Comparison of ENCODE assay signal across 7 cellular contexts in genomic region chr14:23284654-23285529, GRCh38. TPM values are rescaled to one million over a fixed set of nuclear protein-coding genes. Genes with fewer than 3 reads are reported as not detected.
DNase-seq lines count a peak whose midpoint lies in the region; ATAC-seq, FAIRE-seq and TF ChIP-seq lines count a peak whose summit lies in the region.

No MANE protein-coding gene starts in this region.

- ATAC-seq in lung (ENCODE audit: insufficient read depth, low FRiP score) (no peak), HG02870 (IDR thresholded peaks at IDR 0.05; ENCODE audit: unreplicated experiment) (no peak)

- H3K27ac Mint-ChIP-seq in type B pancreatic cell = peak overlapping the region; percentile 83

- peak overlapping the region; percentile 77 for H3K4me3 ChIP-seq in lung

- H3K27me3 ChIP-seq in lung (ENCODE audit: control insufficient read depth, insufficient read depth) = no peaks in the 10 kb centered on the region

- 0 out of 2 replicates have a peak, but pooled peaks have one; percentile 10 for TF ChIP-seq POLR2A in GM12892 (IDR thresholded peaks at IDR 0.05; ENCODE audit: low read depth, low read length)

- FAIRE-seq in GM12892 (lab: Jason Lieb, UNC) = no peak

- H3K9me3 ChIP-seq in lung (ENCODE audit: control insufficient read depth in 2 of 2, insufficient read depth in 1 of 2, low read length in 1 of 2) = no peaks in the 10 kb centered on the region

- no peak for TF ChIP-seq CTCF in lung (IDR thresholded peaks at IDR 0.05; ENCODE audit: control extremely low read depth, extremely low read depth)
- TF ChIP-seq CTCF in type B pancreatic cell (conservative IDR thresholded peaks at IDR 0.05) = no peak

- H3K27me3 Mint-ChIP-seq in type B pancreatic cell = no peaks in the 10 kb centered on the region

- WGBS in lung, 2 donors = 26 to 27% methylated on average over 9 of the region's 9 CpGs

- H3K9me3 Mint-ChIP-seq in type B pancreatic cell = no peaks in the 10 kb centered on the region

- peaks cover 23% of the 10 kb centered on the region for H3K4me1 Mint-ChIP-seq in type B pancreatic cell (ENCODE audit: unreplicated experiment)

- no peak for DNase-seq in GM12892 (ENCODE audit: insufficient read length)
- DNase-seq in NOMO-1 treated with DMSO at 0.1 percent for 48 hours (lab: John Stamatoyannopoulos, UW; ENCODE audit: unreplicated experiment) = peak; percentile 28
- peak; percentile 28 for DNase-seq in cerebellar cortex (ENCODE audit: low spot score)
- DNase-seq in lung (ENCODE audit: low spot score) = no peak
- no peak for DNase-seq in type B pancreatic cell (ENCODE audit: extremely low spot score, unreplicated experiment)
- DNase-seq in NCI-H510A treated with DMSO at 0.1 percent for 48 hours (lab: John Stamatoyannopoulos, UW) = no peak

- H3K4me3 Mint-ChIP-seq in type B pancreatic cell = peak overlapping the region; percentile 97

- peaks cover 0 to 4% of the 10 kb centered on the region in 2 donors for H3K36me3 ChIP-seq in lung (ENCODE audit: control insufficient read depth in 2 of 2, insufficient read depth in 2 of 2, low read length in 2 of 2)

- no peaks in the 10 kb centered on the region for H3K36me3 Mint-ChIP-seq in type B pancreatic cell

- H3K4me1 ChIP-seq in lung (ENCODE audit: control insufficient read depth in 2 of 2, insufficient read depth in 2 of 2, low read length in 2 of 2) = peaks cover 3% of the 10 kb centered on the region in 2 donors

- peak overlapping the region; percentile 94 to 97 for H3K27ac ChIP-seq in lung (ENCODE audit: low read depth in 1 of 2, low read length in 1 of 2)

RNA-seq across cellular contexts. Expression of gene HOMEZ, which starts 1.0 kb away (rescaled TPM):
- 8.5 TPM for polyA plus RNA-seq in GM12892 (2012; ENCODE audit: missing spikeins)
- 10 to 100 TPM in 1 of 2 donors, 1 to 10 TPM in 1; 6.1 to 13.4 TPM for total RNA-seq in lung
- 1 to 10 TPM; 6.9 to 9.8 TPM for polyA plus RNA-seq in lung
- total RNA-seq in type B pancreatic cell (ENCODE audit: low replicate concordance) = 15.9 and 19.5 TPM in 2 replicates

RNA-seq across cellular contexts. Expression of gene PPP1R3E, which starts 17.8 kb away (rescaled TPM):
- 19.0 TPM for polyA plus RNA-seq in GM12892 (2012; ENCODE audit: missing spikeins)
- total RNA-seq in lung = 10 to 100 TPM in 1 of 2 donors, 1 to 10 TPM in 1; 7.5 to 14.5 TPM
- polyA plus RNA-seq in lung = 10 to 100 TPM in 1 of 2 donors, 1 to 10 TPM in 1; 7.1 to 16.4 TPM
- total RNA-seq in type B pancreatic cell (ENCODE audit: low replicate concordance) = 10.1 and 16.7 TPM in 2 replicates

RNA-seq across cellular contexts. Expression of gene BCL2L2, which starts 21.7 kb away (rescaled TPM):
- polyA plus RNA-seq in GM12892 (2012; ENCODE audit: missing spikeins) = 11.7 TPM
- total RNA-seq in lung (10 to 100 TPM; 20.8 to 52.8 TPM), type B pancreatic cell (ENCODE audit: low replicate concordance) (21.0 and 22.5 TPM in 2 replicates)
- 10 to 100 TPM; 31.0 to 48.6 TPM for polyA plus RNA-seq in lung

RNA-seq across cellular contexts. Expression of gene PABPN1, which starts 36.4 kb away (rescaled TPM):
- 136 TPM for polyA plus RNA-seq in GM12892 (2012; ENCODE audit: missing spikeins)
- total RNA-seq in lung = 100 to 1,000 TPM in 1 of 2 donors, 10 to 100 TPM in 1; 66.0 to 116 TPM
- polyA plus RNA-seq in lung = 100 to 1,000 TPM in 1 of 2 donors, 10 to 100 TPM in 1; 88.8 to 183 TPM
- 202 and 337 TPM in 2 replicates for total RNA-seq in type B pancreatic cell (ENCODE audit: low replicate concordance)

RNA-seq across cellular contexts. Expression of gene RNF212B, which starts 47.2 kb away (rescaled TPM):
- polyA plus RNA-seq in GM12892 (2012; ENCODE audit: missing spikeins) = not detected
- total RNA-seq in lung (not detected), type B pancreatic cell (ENCODE audit: low replicate concordance) (not detected in 2 replicates)
- under 1 TPM in 1 of 2 donors, not detected in 1; 0.09 TPM for polyA plus RNA-seq in lung

Comparison
In these comparisons a context has a peak if more than half of its experiments do, and no peak if none do; other contexts are left out.
1. DNase-seq: peak in NOMO-1 treated with DMSO at 0.1 percent for 48 hours (single experiment) and cerebellar cortex (single experiment); none in GM12892 (single experiment), lung (single experiment), type B pancreatic cell (single experiment) and NCI-H510A treated with DMSO at 0.1 percent for 48 hours (single experiment).